In genomic region chr1:32125313-32125712, GRCh38 we compare ENCODE assay signal across 24 cellular contexts.
"Had no signal": no experiment of that assay in that cellular context is flagged by ENCODE, and none has a peak within 500 bp of the region (broad histone marks: within the 10 kb centered on the region; RNA-seq: fewer than 3 reads in every experiment).

No MANE protein-coding gene starts in this region.

- H3K4me1 ChIP-seq: colonic mucosa had no signal

- FAIRE-seq: astrocyte, endothelial cell of umbilical vein had no signal

- DNase-seq: activated CD4-positive, alpha-beta T cell treated with anti-CD3 and anti-CD28 coated beads for 36 hours; activated CD4-positive, alpha-beta T cell treated with anti-CD3 and anti-CD28 coated beads, Interleukin-2, amount 50 U/mL, for 4 hours; activated CD8-positive, alpha-beta memory T cell treated with anti-CD3 and anti-CD28 coated beads for 24 hours; activated CD8-positive, alpha-beta memory T cell treated with anti-CD3 and anti-CD28 coated beads, Interleukin-2, amount 50 U/mL, for 4 hours; activated naive CD4-positive, alpha-beta T cell treated with Interleukin-2 at 50 U/mL for 16 hours; activated naive CD8-positive, alpha-beta T cell treated with anti-CD3 and anti-CD28 coated beads for 36 hours; activated T-cell treated with anti-CD3 and anti-CD28 coated beads, Interleukin-2, amount 50 U/mL, for 4 hours; colonic mucosa; dorsolateral prefrontal cortex; effector memory CD8-positive, alpha-beta T cell; gastrocnemius medialis; head of caudate nucleus; hypothalamus; left ventricle myocardium inferior; naive thymus-derived CD4-positive, alpha-beta T cell; occipital lobe; stimulated activated CD4-positive, alpha-beta T cell treated with anti-CD3 and anti-CD28 coated beads, Interleukin-2, amount 100 ng/mL, for 48 hours; stimulated activated CD8-positive, alpha-beta memory T cell treated with anti-CD3 and anti-CD28 coated beads, Interleukin-4, amount 100 ng/mL, for 48 hours; stimulated activated naive B cell treated with anti-CD40 and anti-IgM and Interleukin-4, amounts not matched to agents 10 μg/mL and 1 μg/mL and 100 μg/mL, for 72 hours; transverse colon; uterus had no signal

- ATAC-seq: activated CD4-positive, alpha-beta T cell treated with anti-CD3 and anti-CD28 coated beads for 36 hours; activated T-cell treated with anti-CD3 and anti-CD28 coated beads, Interleukin-2, amount 50 U/mL, for 4 hours; effector memory CD8-positive, alpha-beta T cell; esophagus mucosa; gastrocnemius medialis; naive thymus-derived CD4-positive, alpha-beta T cell; stimulated activated naive B cell treated with anti-CD40 and anti-IgM and Interleukin-4, amounts not matched to agents 10 μg/mL and 1 μg/mL and 100 μg/mL, for 72 hours had no signal

- H3K36me3 ChIP-seq: colonic mucosa, gastrocnemius medialis, uterus had no signal

- H3K27me3 ChIP-seq: colonic mucosa, dorsolateral prefrontal cortex, gastrocnemius medialis, transverse colon, uterus had no signal

- H3K9me3 ChIP-seq: colonic mucosa, gastrocnemius medialis, left ventricle myocardium inferior, transverse colon, uterus had no signal

- H3K27ac ChIP-seq: colonic mucosa, dorsolateral prefrontal cortex, gastrocnemius medialis, left ventricle myocardium inferior, transverse colon, uterus had no signal

- H3K4me3 ChIP-seq: colonic mucosa, dorsolateral prefrontal cortex, gastrocnemius medialis, left ventricle myocardium inferior, transverse colon, uterus had no signal
